Comparison of ENCODE assay signal across 8 cellular contexts in the genomic region with DNA sequence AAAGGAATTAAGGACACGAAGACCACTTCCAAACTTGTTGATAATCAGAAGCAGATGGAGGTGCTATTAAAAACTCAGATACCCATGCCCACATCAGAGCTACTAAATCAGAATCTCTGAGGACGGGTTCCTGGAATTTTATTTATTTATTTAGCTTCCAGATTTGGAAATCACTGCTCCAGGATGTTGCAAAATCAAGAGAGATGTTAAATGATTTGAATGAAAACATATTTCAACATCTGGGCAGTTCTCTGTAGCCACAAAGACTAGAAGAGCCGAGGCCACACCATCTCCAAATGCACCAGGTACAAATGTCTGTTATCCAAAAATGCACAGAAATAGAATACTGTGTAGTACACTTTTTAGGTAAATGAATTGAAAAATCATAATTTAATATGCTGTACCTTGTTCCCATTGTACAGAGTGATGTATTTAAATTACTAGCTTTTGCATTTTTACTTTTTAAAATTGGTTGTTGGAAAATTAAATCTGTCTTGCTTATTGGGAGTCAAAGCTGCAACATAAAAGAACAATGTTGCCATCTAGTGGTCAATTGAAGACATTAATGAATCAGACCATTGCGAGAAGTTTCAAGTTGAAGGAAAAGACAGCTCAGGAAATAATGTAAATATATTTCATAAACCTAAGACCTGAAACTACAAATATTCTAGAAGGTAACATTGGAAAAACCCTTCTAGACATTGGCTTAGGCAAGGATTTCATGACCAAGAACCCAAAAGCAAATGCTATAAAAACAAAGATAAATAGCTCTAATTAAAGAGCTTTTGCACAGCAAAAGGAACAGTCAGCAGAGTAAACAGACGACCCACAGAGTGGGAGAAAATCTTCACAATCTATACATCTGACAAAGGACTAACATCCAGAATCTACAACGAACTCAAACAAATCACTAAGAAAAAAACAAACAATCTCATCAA.
DNase-seq lines count a peak whose midpoint lies in the region; ATAC-seq, FAIRE-seq and TF ChIP-seq lines count a peak whose summit lies in the region.

No MANE protein-coding gene starts in this region.

- peak; percentile 64 for TF ChIP-seq CTCF in A549 (IDR thresholded peaks at IDR 0.05)
- TF ChIP-seq CTCF in GM12865 (IDR thresholded peaks at IDR 0.05; ENCODE audit: insufficient read depth, low read depth, low read length, missing control alignments), result peak; percentile 48
- peak; percentile 49 to 78 (median 77) for TF ChIP-seq CTCF in prostate gland (IDR thresholded peaks at IDR 0.05)

- H3K9me3 ChIP-seq in A549 (no peaks in the 10 kb centered on the region), prostate gland (no peaks in the 10 kb centered on the region)

- peak; percentile 68 to 71 for TF ChIP-seq RAD21 in A549 (conservative IDR thresholded peaks at IDR 0.05 in 1 of 2, IDR thresholded peaks at IDR 0.05 in 1 of 2)

- peak; percentile 46 for FAIRE-seq in A549 (lab: Jason Lieb, UNC)

- TF ChIP-seq POLR2A in A549 (IDR thresholded peaks at IDR 0.05; ENCODE audit: low read length) (no peak), prostate gland (IDR thresholded peaks at IDR 0.05) (no peak)

- peak in 1 of 2 experiments; percentile 66; a peak in 3 of 6 replicates for ATAC-seq in A549
- peak; percentile 68 for ATAC-seq in HG03520 (IDR thresholded peaks at IDR 0.05; ENCODE audit: unreplicated experiment)
- ATAC-seq in HG03571 (IDR thresholded peaks at IDR 0.05; ENCODE audit: unreplicated experiment), result no peak

- no peaks in the 10 kb centered on the region; the same call in 2 of the 3 replicates for H3K4me1 ChIP-seq in A549
- H3K4me1 ChIP-seq in prostate gland (replicated peaks), result no peaks in the 10 kb centered on the region

- DNase-seq in A549 (ENCODE audit: low read depth in 1 of 2, low spot score in 1 of 2), result peak; percentile 13 to 44
- DNase-seq in GM12865 (ENCODE audit: low read depth), result peak; percentile 44
- peak; percentile 28 for DNase-seq in SK-N-DZ (ENCODE audit: low spot score)
- peak; percentile 68 for DNase-seq in fibroblast of the conjunctiva (ENCODE audit: low read depth)
- no peak for DNase-seq in prostate gland (ENCODE audit: low spot score)
- DNase-seq in NCI-H187 (lab: John Stamatoyannopoulos, UW), result no peak

- CTCF ChIA-PET in A549 (lab: Yijun Ruan, JAX), result interaction anchor here (0.5 to 2.7 kb wide), 20 partner anchors 10 to 1622 kb away, joined by 3 to 28 read pairs (median 4); no protein-coding TSS in a partner anchor

- WGBS in A549 (ENCODE audit: missing lambda C conversion rate), result 5% methylated on average over 6 of the region's 6 CpGs
- WGBS in prostate gland, result 29% methylated on average over 6 of the region's 6 CpGs

- no peak overlapping the region for H3K4me2 ChIP-seq in A549

- H3K36me3 ChIP-seq in prostate gland, result no peaks in the 10 kb centered on the region

- no peaks in the 10 kb centered on the region for H3K27me3 ChIP-seq in prostate gland (replicated peaks; ENCODE audit: insufficient read depth)

- H3K4me3 ChIP-seq in A549 (no peak overlapping the region), GM12865 (ENCODE audit: low read depth, low read length) (no peak overlapping the region), prostate gland (no peak overlapping the region)

- H3K27ac ChIP-seq in A549 (no peak overlapping the region), prostate gland (no peak overlapping the region)

- intact Hi-C loops in prostate gland (cut with DNase I), result loop anchor here (5.0 kb wide), 2 partner anchors 80 to 755 kb away; no protein-coding TSS in a partner anchor

- POLR2A ChIA-PET in A549 (lab: Yijun Ruan, JAX), result interaction anchor here (0.7 kb wide), 1 partner anchor 78 kb away, joined by 5 read pairs; no protein-coding TSS in a partner anchor

- TF ChIP-seq EP300 in A549 (IDR thresholded peaks at IDR 0.05), result no peak

TF ChIP-seq in A549, 52 proteins besides CTCF, POLR2A, EP300 and RAD21:
- TF ChIP-seq RCOR1 (IDR thresholded peaks at IDR 0.05; ENCODE audit: low read depth, low read length) (no peak), SMC3 (IDR thresholded peaks at IDR 0.05) (peak; percentile 50)

Comparison
In these comparisons a context has a peak if more than half of its experiments do, and no peak if none do; other contexts are left out.
1. DNase-seq: peak in A549 (2 of 2), GM12865 (single experiment), SK-N-DZ (single experiment) and fibroblast of the conjunctiva (single experiment); none in prostate gland (single experiment) and NCI-H187 (0 of 2).
2. Peak in every context shown above with its lines, with median percentiles within 50 percentile points of each other: CTCF ChIP-seq.